In the genomic region with DNA sequence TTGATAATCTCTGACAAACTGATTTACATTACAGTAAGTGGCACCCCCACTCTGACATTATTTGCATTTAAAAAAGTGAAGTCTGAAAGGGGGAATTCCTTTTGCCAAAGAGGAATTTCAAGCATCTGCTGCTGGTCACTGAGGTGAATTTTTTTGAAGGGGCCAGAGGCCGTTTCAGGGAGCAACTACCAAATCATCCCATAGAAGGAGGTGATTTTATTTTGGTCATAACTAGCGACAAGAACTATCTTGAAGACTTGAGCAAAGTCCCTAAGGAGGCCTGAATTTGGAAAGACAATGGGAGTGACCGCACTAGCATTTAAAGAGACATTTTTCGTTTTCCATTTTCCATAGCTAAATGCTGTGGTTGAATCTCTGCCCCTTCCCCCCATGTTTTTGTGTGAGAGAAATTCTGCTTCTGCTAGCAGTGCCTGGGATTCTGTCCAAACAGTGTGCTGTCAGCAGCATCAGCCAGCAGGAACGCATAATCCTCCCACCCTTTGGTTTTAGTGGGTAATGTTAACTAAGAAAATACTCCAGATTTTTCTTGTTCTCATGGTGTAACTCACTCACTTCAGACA, we compare ENCODE assay signal across 12 cellular contexts.
DNase-seq lines count a peak whose midpoint lies in the region; ATAC-seq and TF ChIP-seq lines count a peak whose summit lies in the region.
"Had no signal": no experiment of that assay in that cellular context is flagged by ENCODE, and none has a peak within 500 bp of the region (broad histone marks: within the 10 kb centered on the region; RNA-seq: fewer than 3 reads in every experiment).

No MANE protein-coding gene starts in this region.

- peak; percentile 74 for DNase-seq in BJ (ENCODE audit: low read depth)
- peak; percentile 14 for DNase-seq in PC-3
- peak; percentile 94 for DNase-seq in fibroblast of peridontal ligament (ENCODE audit: extremely low read depth)
- no peak for DNase-seq in nephron progenitor cell
- no peak for DNase-seq in activated gamma-delta T cell treated with Interleukin-2 at 50 U/mL for 16 hours
- no peak for DNase-seq in NCI-H1436 (lab: John Stamatoyannopoulos, UW)
- DNase-seq: DMS79 treated with DMSO at 0.1 percent for 48 hours, NCI-H1048 had no signal

- H3K9ac ChIP-seq in PC-3 (ENCODE audit: low read length) = no peak overlapping the region

- no peaks in the 10 kb centered on the region for H3F3A ChIP-seq in PC-3 (ENCODE audit: low read length, unreplicated experiment)

- H3K27ac Mint-ChIP-seq in nephron progenitor cell = peak overlapping the region; percentile 40
- H3K27ac Mint-ChIP-seq: activated naive CD8-positive, alpha-beta T cell had no signal

- no peak overlapping the region for H3K4me3 ChIP-seq in BJ (ENCODE audit: low read depth, low read length)
- H3K4me3 ChIP-seq in PC-3 (ENCODE audit: low read length) = no peak overlapping the region
- H3K4me3 ChIP-seq: mucosa of descending colon had no signal

- BruUV-seq in PC-3 (replicated peaks; lab: Mats Ljungman, UMichigan) = no TSS peak

- POLR2A ChIA-PET in BJ (lab: Charles Lee) (no interaction called here), PC-3 (lab: Charles Lee; ENCODE audit: unreplicated experiment) (no interaction called here)

- H3K4me3 Mint-ChIP-seq in nephron progenitor cell = peak overlapping the region; percentile 16
- H3K4me3 Mint-ChIP-seq: activated naive CD8-positive, alpha-beta T cell had no signal

- H3K4me2 ChIP-seq in PC-3 (ENCODE audit: low read length) = no peak overlapping the region

- TF ChIP-seq CTCF in BJ (IDR thresholded peaks at IDR 0.05; ENCODE audit: insufficient read depth, low read depth, low read length) (no peak), PC-3 (conservative IDR thresholded peaks at IDR 0.05; ENCODE audit: low read depth, low read length) (no peak), nephron progenitor cell (IDR thresholded peaks at IDR 0.05) (no peak)

- H3K9me2 ChIP-seq in PC-3 (replicated peaks; ENCODE audit: low read length) = no peaks in the 10 kb centered on the region

- intact Hi-C loops in PC-3 (cut with micrococcal nuclease) = no loop called here

- no peak overlapping the region for H2AFZ ChIP-seq in PC-3 (ENCODE audit: low read length)

- CTCF ChIA-PET in BJ (lab: Yijun Ruan, JAX) = interaction anchor here (1.2 kb wide), 1 partner anchor 52 kb away, joined by 3 read pairs; no protein-coding TSS in a partner anchor
- CTCF ChIA-PET in PC-3 (lab: Charles Lee) = no interaction called here

- no peaks in the 10 kb centered on the region for H4K20me1 ChIP-seq in PC-3 (ENCODE audit: low read length)

- H3K4me1 ChIP-seq in PC-3 (ENCODE audit: insufficient read depth, low read length) = no peaks in the 10 kb centered on the region

- H3K27ac ChIP-seq in PC-3 (ENCODE audit: low read length) = no peak overlapping the region

- H3K9me3 ChIP-seq in PC-3 (ENCODE audit: low read length) = no peaks in the 10 kb centered on the region
- H3K9me3 ChIP-seq: mucosa of descending colon had no signal

- peaks cover 4% of the 10 kb centered on the region for H3K27me3 Mint-ChIP-seq in nephron progenitor cell (ENCODE audit: low read depth, poor library complexity)
- H3K27me3 Mint-ChIP-seq: activated naive CD8-positive, alpha-beta T cell had no signal

- H3K79me2 ChIP-seq in PC-3 (ENCODE audit: low read length) = no peaks in the 10 kb centered on the region

- H3K36me3 ChIP-seq in BJ (ENCODE audit: control insufficient read depth, insufficient read depth, low read length) = no peaks in the 10 kb centered on the region
- no peaks in the 10 kb centered on the region for H3K36me3 ChIP-seq in PC-3 (ENCODE audit: low read depth, low read length)

- peaks cover 21% of the 10 kb centered on the region for H3K4me1 Mint-ChIP-seq in nephron progenitor cell

- ATAC-seq in PC-3 = no peak
- ATAC-seq in GM21825 (IDR thresholded peaks at IDR 0.05; ENCODE audit: unreplicated experiment) = no peak
- ATAC-seq in GM21381 (IDR thresholded peaks at IDR 0.05; ENCODE audit: unreplicated experiment) = no peak
- ATAC-seq: mucosa of descending colon had no signal

- H3K9me3 Mint-ChIP-seq in nephron progenitor cell = peaks cover 33% of the 10 kb centered on the region

- peaks cover 12% of the 10 kb centered on the region for H3K36me3 Mint-ChIP-seq in nephron progenitor cell (ENCODE audit: low read depth)

- H3K27me3 ChIP-seq in BJ (ENCODE audit: control insufficient read depth, insufficient read depth, low read length) (no peaks in the 10 kb centered on the region), PC-3 (ENCODE audit: low read length) (no peaks in the 10 kb centered on the region)

Comparison
In these comparisons a context has a peak if more than half of its experiments do, and no peak if none do; other contexts are left out.
1. DNase-seq: peak in BJ (single experiment), PC-3 (single experiment) and fibroblast of peridontal ligament (single experiment); none in nephron progenitor cell (single experiment), activated gamma-delta T cell treated with Interleukin-2 at 50 U/mL for 16 hours (single experiment) and NCI-H1436 (single experiment).